ENCODE assay signal across 8 cellular contexts in the genomic region with DNA sequence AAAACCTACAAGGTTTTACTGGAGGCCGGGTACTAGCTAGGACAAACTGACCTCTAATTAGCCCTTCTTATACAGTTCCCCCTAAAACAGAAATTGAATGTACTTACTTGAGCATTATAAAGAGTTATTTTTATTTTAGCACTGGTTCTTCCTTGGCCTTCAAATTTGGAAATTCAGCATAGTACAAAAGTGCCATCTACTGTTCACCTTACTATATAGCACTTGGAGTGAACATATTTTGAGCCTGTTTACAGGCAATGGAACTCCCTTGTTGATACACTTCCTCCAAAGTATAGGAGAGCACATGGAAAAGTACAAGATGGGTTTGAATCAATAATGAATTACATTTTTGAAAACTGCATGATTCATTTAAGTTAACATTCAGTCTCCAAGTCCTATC. TPM values are rescaled to one million over a fixed set of nuclear protein-coding genes. Genes with fewer than 3 reads are reported as not detected.
A peak's percentile ranks its signal among the peaks of the same experiment; 100 is the strongest.
DNase-seq lines count a peak whose midpoint lies in the region; ATAC-seq, FAIRE-seq and TF ChIP-seq lines count a peak whose summit lies in the region.

No MANE protein-coding gene starts in this region.

- H3K9me3 Mint-ChIP-seq in CD8-positive, alpha-beta T cell: no peaks in the 10 kb centered on the region
- no peaks in the 10 kb centered on the region for H3K9me3 Mint-ChIP-seq in stimulated activated memory B cell treated with anti-CD40 and anti-IgM and Interleukin-4, amounts not matched to agents 10 μg/mL and 1 μg/mL and 100 μg/mL, for 72 hours

- no peak overlapping the region for H3K27ac Mint-ChIP-seq in CD8-positive, alpha-beta T cell
- no peak overlapping the region for H3K27ac Mint-ChIP-seq in stimulated activated memory B cell treated with anti-CD40 and anti-IgM and Interleukin-4, amounts not matched to agents 10 μg/mL and 1 μg/mL and 100 μg/mL, for 72 hours

- 18 to 39% (median 27%) methylated on average over 1 of the region's 1 CpG for WGBS in spleen, 5 donors

- H3K4me1 Mint-ChIP-seq in CD8-positive, alpha-beta T cell (ENCODE audit: low read depth): peaks cover 21% of the 10 kb centered on the region
- H3K4me1 Mint-ChIP-seq in stimulated activated memory B cell treated with anti-CD40 and anti-IgM and Interleukin-4, amounts not matched to agents 10 μg/mL and 1 μg/mL and 100 μg/mL, for 72 hours: peaks cover 17% of the 10 kb centered on the region

- H3K36me3 Mint-ChIP-seq in CD8-positive, alpha-beta T cell: peaks cover 3% of the 10 kb centered on the region
- peaks cover 10% of the 10 kb centered on the region for H3K36me3 Mint-ChIP-seq in stimulated activated memory B cell treated with anti-CD40 and anti-IgM and Interleukin-4, amounts not matched to agents 10 μg/mL and 1 μg/mL and 100 μg/mL, for 72 hours

- intact Hi-C loops in CD8-positive, alpha-beta T cell (cut with DNase I, micrococcal nuclease): loop anchor here (1.0 to 10.0 kb wide), 12 partner anchors 59 to 1492 kb away; partner anchors contain the start of genes CEP290 (in 1 of the 2), DUSP6 (in 1 of the 2) and TMTC3 (in 1 of the 2)
- intact Hi-C loops in spleen (cut with DNase I; ENCODE audit: low total_unique reads): loop anchor here (2.0 to 5.0 kb wide), 2 partner anchors 55 to 512 kb away; no protein-coding TSS in a partner anchor

- H3K9me3 ChIP-seq in CD8-positive, alpha-beta T cell (ENCODE audit: low read length): no peaks in the 10 kb centered on the region
- no peaks in the 10 kb centered on the region for H3K9me3 ChIP-seq in spleen

- CTCF ChIA-PET in CD8-positive, alpha-beta T cell (lab: Charles Lee): interaction anchor here (0.7 to 8.4 kb wide), 20 partner anchors 9 to 575 kb away, joined by 3 to 109 read pairs (median 4); partner anchors contain the start of gene DUSP6

- no peak overlapping the region for H3K27ac ChIP-seq in CD8-positive, alpha-beta T cell (ENCODE audit: low read depth, low read length)
- H3K27ac ChIP-seq in spleen: peak overlapping the region in 1 of 8 donors; percentile 41

- no peak overlapping the region for H3K4me3 Mint-ChIP-seq in CD8-positive, alpha-beta T cell
- no peak overlapping the region for H3K4me3 Mint-ChIP-seq in stimulated activated memory B cell treated with anti-CD40 and anti-IgM and Interleukin-4, amounts not matched to agents 10 μg/mL and 1 μg/mL and 100 μg/mL, for 72 hours

- DNase-seq in CD8-positive, alpha-beta T cell: no peak
- DNase-seq in NAMALWA (ENCODE audit: low spot score) (peak; percentile 74), SW480 (ENCODE audit: low spot score) (peak; percentile 55), frontal cortex (ENCODE audit: low spot score in 2 of 2) (peak in 1 of 2 donors; percentile 61), spleen (no peak)

- FAIRE-seq in frontal cortex (lab: Jason Lieb, UNC): peak; percentile 59

- H3K27me3 Mint-ChIP-seq in CD8-positive, alpha-beta T cell (ENCODE audit: low read depth): no peaks in the 10 kb centered on the region
- H3K27me3 Mint-ChIP-seq in stimulated activated memory B cell treated with anti-CD40 and anti-IgM and Interleukin-4, amounts not matched to agents 10 μg/mL and 1 μg/mL and 100 μg/mL, for 72 hours: no peaks in the 10 kb centered on the region

- no peak overlapping the region for H3K4me3 ChIP-seq in CD8-positive, alpha-beta T cell (ENCODE audit: low read depth, low read length)
- no peak overlapping the region for H3K4me3 ChIP-seq in spleen

- H3K4me1 ChIP-seq in CD8-positive, alpha-beta T cell (ENCODE audit: insufficient read depth, low read length): no peaks in the 10 kb centered on the region
- H3K4me1 ChIP-seq in spleen: peaks cover 5 to 42% (median 25%) of the 10 kb centered on the region in 6 donors

- no peaks in the 10 kb centered on the region for H3K36me3 ChIP-seq in CD8-positive, alpha-beta T cell (ENCODE audit: insufficient read depth, low read length)
- H3K36me3 ChIP-seq in spleen: peaks cover 0 to 3% (median 0%) of the 10 kb centered on the region in 6 donors

- TF ChIP-seq POLR2A in spleen (IDR thresholded peaks at IDR 0.05): no peak

- peak; percentile 33 for ATAC-seq in CD8-positive, alpha-beta T cell
- ATAC-seq in GM18520 (IDR thresholded peaks at IDR 0.05; ENCODE audit: unreplicated experiment) (peak; percentile 25), HG02763 (IDR thresholded peaks at IDR 0.05; ENCODE audit: unreplicated experiment) (no peak)
- no peak for ATAC-seq in stimulated activated memory B cell treated with anti-CD40 and anti-IgM and Interleukin-4, amounts not matched to agents 10 μg/mL and 1 μg/mL and 100 μg/mL, for 72 hours

- TF ChIP-seq CTCF in CD8-positive, alpha-beta T cell (IDR thresholded peaks at IDR 0.05): peak; percentile 73
- TF ChIP-seq CTCF in spleen (IDR thresholded peaks at IDR 0.05 in 8 of 11, conservative IDR thresholded peaks at IDR 0.05 in 3 of 11): peak; percentile 28 to 79 (median 67)

- POLR2A ChIA-PET in CD8-positive, alpha-beta T cell (lab: Charles Lee): no interaction called here

- H3K27me3 ChIP-seq in CD8-positive, alpha-beta T cell (ENCODE audit: insufficient read depth, low read length): no peaks in the 10 kb centered on the region
- H3K27me3 ChIP-seq in spleen (replicated peaks in 1 of 7): no peaks in the 10 kb centered on the region

RNA-seq across cellular contexts. Expression of gene POC1B, which starts 3.9 kb away (rescaled TPM):
- total RNA-seq in CD8-positive, alpha-beta T cell: 10 to 100 TPM in 1 of 2 experiments, 1 to 10 TPM in 1; 9.3 to 14.2 TPM
- total RNA-seq in frontal cortex (93.8 TPM), spleen (10 to 100 TPM; 25.9 to 47.3 (median 33.6) TPM)
- polyA plus RNA-seq in spleen: 10 to 100 TPM; 10.5 to 14.4 (median 12.1) TPM

RNA-seq across cellular contexts. Expression of gene GALNT4, which starts 5.1 kb away (rescaled TPM):
- total RNA-seq in CD8-positive, alpha-beta T cell: 1 to 10 TPM; 4.6 to 5.3 TPM
- total RNA-seq in frontal cortex (3.3 TPM), spleen (10 to 100 TPM; 11.8 to 22.8 (median 15.2) TPM)
- 1 to 10 TPM; 2.5 to 3.1 (median 3.0) TPM for polyA plus RNA-seq in spleen

Comparison
In these comparisons a context has a peak if more than half of its experiments do, and no peak if none do; other contexts are left out.
1. ATAC-seq: peak in CD8-positive, alpha-beta T cell (single experiment) and GM18520 (single experiment); none in stimulated activated memory B cell treated with anti-CD40 and anti-IgM and Interleukin-4, amounts not matched to agents 10 μg/mL and 1 μg/mL and 100 μg/mL, for 72 hours (single experiment) and HG02763 (single experiment).
2. DNase-seq: peak in NAMALWA (single experiment) and SW480 (single experiment); none in CD8-positive, alpha-beta T cell (0 of 7) and spleen (single experiment).